In the genomic region with DNA sequence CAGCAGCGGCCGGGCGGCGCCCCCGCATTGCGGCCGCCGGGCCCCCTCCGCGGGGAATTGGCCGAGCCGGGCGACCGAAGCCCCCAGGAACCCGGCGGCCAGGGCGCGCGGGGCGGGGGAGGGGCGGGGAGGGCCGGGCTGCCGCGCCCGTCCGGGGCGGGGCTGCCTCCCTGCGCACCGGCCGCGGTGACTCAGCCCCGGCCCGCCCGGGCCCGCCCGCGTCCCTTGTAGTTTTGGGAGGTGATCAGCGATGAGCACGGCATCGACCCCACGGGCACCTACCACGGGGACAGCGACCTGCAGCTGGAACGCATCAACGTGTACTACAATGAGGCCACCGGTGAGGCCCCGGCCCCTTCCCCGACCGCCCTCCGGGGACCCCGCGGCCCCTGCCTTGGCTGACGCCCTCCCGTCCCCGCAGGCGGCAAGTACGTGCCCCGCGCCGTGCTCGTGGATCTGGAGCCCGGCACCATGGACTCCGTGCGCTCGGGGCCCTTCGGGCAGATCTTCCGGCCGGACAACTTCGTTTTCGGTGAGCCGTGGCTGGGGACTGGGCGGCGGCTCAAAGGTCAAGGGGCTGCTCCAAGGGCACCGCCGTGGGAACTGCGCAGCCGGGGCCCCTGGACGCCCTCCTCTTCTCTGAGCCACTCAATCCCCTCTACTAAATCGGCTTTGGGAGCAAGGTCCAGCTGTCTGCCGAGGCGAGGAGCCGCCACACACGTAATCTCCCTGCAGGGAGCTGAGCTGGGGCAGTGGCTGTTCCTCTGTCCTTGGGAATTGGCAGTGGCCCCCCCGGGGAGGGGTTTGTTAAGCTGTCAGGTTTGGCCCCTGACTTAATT, we compare ENCODE assay signal across 9 cellular contexts. TPM values are rescaled to one million over a fixed set of nuclear protein-coding genes. Genes with fewer than 3 reads are reported as not detected.
A peak's percentile ranks its signal among the peaks of the same experiment; 100 is the strongest.
DNase-seq lines count a peak whose midpoint lies in the region; ATAC-seq and TF ChIP-seq lines count a peak whose summit lies in the region.
"Had no signal": no experiment of that assay in that cellular context is flagged by ENCODE, and none has a peak within 500 bp of the region (broad histone marks: within the 10 kb centered on the region; RNA-seq: fewer than 3 reads in every experiment).

No MANE protein-coding gene starts in this region.

- DNase-seq in SJCRH30 (no peak), right atrium auricular region (ENCODE audit: low spot score) (peak; percentile 71), SW480 (ENCODE audit: low spot score) (no peak), HuH-7.5 (ENCODE audit: low spot score) (no peak)
- DNase-seq in activated naive CD8-positive, alpha-beta T cell treated with anti-CD3 and anti-CD28 coated beads, Interleukin-2, amount 50 U/mL, for 24 hours, result peak; percentile 71

- no peaks in the 10 kb centered on the region for H3K27me3 ChIP-seq in SJCRH30
- no peaks in the 10 kb centered on the region for H3K27me3 ChIP-seq in right atrium auricular region
- H3K27me3 ChIP-seq in skeletal muscle tissue (ENCODE audit: control insufficient read depth in 3 of 3, insufficient read depth in 3 of 3, low read length in 3 of 3), result no peaks in the 10 kb centered on the region

- H3K9ac ChIP-seq in ES-I3 (ENCODE audit: low read depth, low read length) (peak overlapping the region; percentile 70), skeletal muscle tissue (ENCODE audit: low read depth in 1 of 3, low read length in 3 of 3) (peak overlapping the region; percentile 88 to 91 (median 90))

- H3K4me1 Mint-ChIP-seq in activated naive CD8-positive, alpha-beta T cell treated with anti-CD3 and anti-CD28 coated beads, Interleukin-2, amount 50 U/mL, for 24 hours, result peaks cover 32% of the 10 kb centered on the region

- peaks cover 3% of the 10 kb centered on the region for H3K27me3 Mint-ChIP-seq in activated naive CD8-positive, alpha-beta T cell treated with anti-CD3 and anti-CD28 coated beads, Interleukin-2, amount 50 U/mL, for 24 hours

- H3K9me3 ChIP-seq in ES-I3 (ENCODE audit: control insufficient read depth, insufficient read depth, low read length), result no peaks in the 10 kb centered on the region
- no peaks in the 10 kb centered on the region for H3K9me3 ChIP-seq in SJCRH30 (replicated peaks)
- no peaks in the 10 kb centered on the region for H3K9me3 ChIP-seq in right atrium auricular region
- no peaks in the 10 kb centered on the region for H3K9me3 ChIP-seq in skeletal muscle tissue (ENCODE audit: control insufficient read depth in 3 of 3, low read length in 3 of 3)

- H3K27ac ChIP-seq in SJCRH30 (peak overlapping the region; percentile 36; the same call in 1 of the 2 replicates), right atrium auricular region (peak overlapping the region; percentile 88 to 94), skeletal muscle tissue (ENCODE audit: low read depth, low read length) (peak overlapping the region; percentile 84)

- no peaks in the 10 kb centered on the region for H3K9me3 Mint-ChIP-seq in activated naive CD8-positive, alpha-beta T cell treated with anti-CD3 and anti-CD28 coated beads, Interleukin-2, amount 50 U/mL, for 24 hours

- TF ChIP-seq CTCF in right atrium auricular region (IDR thresholded peaks at IDR 0.05), result no peak

- ATAC-seq in HG02870 (IDR thresholded peaks at IDR 0.05; ENCODE audit: unreplicated experiment), result peak; percentile 7
- peak; percentile 8 for ATAC-seq in activated naive CD8-positive, alpha-beta T cell treated with anti-CD3 and anti-CD28 coated beads, Interleukin-2, amount 50 U/mL, for 24 hours

- peak overlapping the region; percentile 97 for H3K27ac Mint-ChIP-seq in activated naive CD8-positive, alpha-beta T cell treated with anti-CD3 and anti-CD28 coated beads, Interleukin-2, amount 50 U/mL, for 24 hours

- H3K36me3 ChIP-seq in ES-I3 (ENCODE audit: insufficient read depth, low read length) (peaks cover 12% of the 10 kb centered on the region), SJCRH30 (peaks cover 23% of the 10 kb centered on the region), right atrium auricular region (peaks cover 23% of the 10 kb centered on the region), skeletal muscle tissue (ENCODE audit: control insufficient read depth in 3 of 3, insufficient read depth in 3 of 3, low read length in 3 of 3) (peaks cover 18 to 24% (median 20%) of the 10 kb centered on the region in 3 donors)

- H3K4me3 ChIP-seq in SJCRH30 (peak overlapping the region; percentile 78), right atrium auricular region (peak overlapping the region; percentile 84), skeletal muscle tissue (ENCODE audit: low read length in 3 of 3) (peak overlapping the region; percentile 51 to 83 (median 83))

- H3K4me3 Mint-ChIP-seq in activated naive CD8-positive, alpha-beta T cell treated with anti-CD3 and anti-CD28 coated beads, Interleukin-2, amount 50 U/mL, for 24 hours, result peak overlapping the region; percentile 88

- peaks cover 24% of the 10 kb centered on the region; the same call in 1 of the 2 replicates for H3K4me1 ChIP-seq in ES-I3 (ENCODE audit: insufficient read depth, low read length)
- H3K4me1 ChIP-seq in SJCRH30, result peaks cover 31% of the 10 kb centered on the region
- H3K4me1 ChIP-seq in right atrium auricular region, result peaks cover 0 to 61% of the 10 kb centered on the region in 2 donors
- H3K4me1 ChIP-seq in skeletal muscle tissue (ENCODE audit: control insufficient read depth in 3 of 3, insufficient read depth in 3 of 3, low read length in 3 of 3), result peaks cover 55 to 74% (median 65%) of the 10 kb centered on the region in 3 donors

- H3K36me3 Mint-ChIP-seq in activated naive CD8-positive, alpha-beta T cell treated with anti-CD3 and anti-CD28 coated beads, Interleukin-2, amount 50 U/mL, for 24 hours (ENCODE audit: low read depth), result peaks cover 25% of the 10 kb centered on the region

RNA-seq across cellular contexts. Expression of a gene that starts 0.6 kb away (rescaled TPM):
- 528 and 565 TPM in 2 replicates for total RNA-seq in SJCRH30 (2014; rRNA removed; shearing (Covaris generic))
- 100 to 1,000 TPM; 310 to 394 TPM for total RNA-seq in right atrium auricular region
- 97.1 TPM for total RNA-seq in skeletal muscle tissue

RNA-seq across cellular contexts. Expression of a gene that starts 9.4 kb away (rescaled TPM):
- not detected in 2 replicates for total RNA-seq in SJCRH30 (2014; rRNA removed; shearing (Covaris generic))
- total RNA-seq in right atrium auricular region, result not detected
- total RNA-seq in skeletal muscle tissue, result not detected
- total RNA-seq: T-helper 2 cell treated with Interferon-gamma antibody and Interleukin-4, amounts not matched to agents 100 ng/mL and 5 ng/mL, for 36 hours had no signal

RNA-seq across cellular contexts. Expression of a gene that starts 11.0 kb away (rescaled TPM):
- 0.06 TPM in 1 of 2 replicates, not detected in the other for total RNA-seq in SJCRH30 (2014; rRNA removed; shearing (Covaris generic))
- total RNA-seq in right atrium auricular region, result not detected
- total RNA-seq in skeletal muscle tissue, result not detected
- total RNA-seq: T-helper 2 cell treated with Interferon-gamma antibody and Interleukin-4, amounts not matched to agents 100 ng/mL and 5 ng/mL, for 36 hours had no signal

RNA-seq across cellular contexts. Expression of a gene that starts 13.4 kb away (rescaled TPM):
- 65.5 and 66.8 TPM in 2 replicates for total RNA-seq in SJCRH30 (2014; rRNA removed; shearing (Covaris generic))
- 10 to 100 TPM; 30.0 to 38.0 TPM for total RNA-seq in right atrium auricular region
- 33.9 TPM for total RNA-seq in skeletal muscle tissue

RNA-seq across cellular contexts. Expression of a gene that starts 14.4 kb away (rescaled TPM):
- total RNA-seq in SJCRH30 (2014; rRNA removed; shearing (Covaris generic)), result not detected in 2 replicates
- total RNA-seq in right atrium auricular region (not detected), skeletal muscle tissue (not detected)
- total RNA-seq: T-helper 2 cell treated with Interferon-gamma antibody and Interleukin-4, amounts not matched to agents 100 ng/mL and 5 ng/mL, for 36 hours had no signal

Comparison
In these comparisons a context has a peak if more than half of its experiments do, and no peak if none do; other contexts are left out.
1. DNase-seq: peak in activated naive CD8-positive, alpha-beta T cell treated with anti-CD3 and anti-CD28 coated beads, Interleukin-2, amount 50 U/mL, for 24 hours (single experiment) and right atrium auricular region (single experiment); none in SJCRH30 (0 of 2), SW480 (single experiment) and HuH-7.5 (single experiment).
2. H3K27ac ChIP-seq: peak in every context shown above with its lines; median percentile 91 in right atrium auricular region; 84 in skeletal muscle tissue; 36 in SJCRH30.
3. Peak in every context shown above with its lines, with median percentiles within 50 percentile points of each other: H3K4me3 ChIP-seq.